Comparison of ENCODE assay signal across 1 cellular context in genomic region chr2:74430502-74430901, GRCh38.
TF ChIP-seq lines count a peak whose summit lies in the region.

No MANE protein-coding gene starts in this region.

TF ChIP-seq in liver, 16 proteins besides CTCF, POLR2A, EP300 and RAD21 (continued from another document):
- no peak for TF ChIP-seq REST (IDR thresholded peaks at IDR 0.05)
